ENCODE assay signal across 8 cellular contexts in the genomic region with DNA sequence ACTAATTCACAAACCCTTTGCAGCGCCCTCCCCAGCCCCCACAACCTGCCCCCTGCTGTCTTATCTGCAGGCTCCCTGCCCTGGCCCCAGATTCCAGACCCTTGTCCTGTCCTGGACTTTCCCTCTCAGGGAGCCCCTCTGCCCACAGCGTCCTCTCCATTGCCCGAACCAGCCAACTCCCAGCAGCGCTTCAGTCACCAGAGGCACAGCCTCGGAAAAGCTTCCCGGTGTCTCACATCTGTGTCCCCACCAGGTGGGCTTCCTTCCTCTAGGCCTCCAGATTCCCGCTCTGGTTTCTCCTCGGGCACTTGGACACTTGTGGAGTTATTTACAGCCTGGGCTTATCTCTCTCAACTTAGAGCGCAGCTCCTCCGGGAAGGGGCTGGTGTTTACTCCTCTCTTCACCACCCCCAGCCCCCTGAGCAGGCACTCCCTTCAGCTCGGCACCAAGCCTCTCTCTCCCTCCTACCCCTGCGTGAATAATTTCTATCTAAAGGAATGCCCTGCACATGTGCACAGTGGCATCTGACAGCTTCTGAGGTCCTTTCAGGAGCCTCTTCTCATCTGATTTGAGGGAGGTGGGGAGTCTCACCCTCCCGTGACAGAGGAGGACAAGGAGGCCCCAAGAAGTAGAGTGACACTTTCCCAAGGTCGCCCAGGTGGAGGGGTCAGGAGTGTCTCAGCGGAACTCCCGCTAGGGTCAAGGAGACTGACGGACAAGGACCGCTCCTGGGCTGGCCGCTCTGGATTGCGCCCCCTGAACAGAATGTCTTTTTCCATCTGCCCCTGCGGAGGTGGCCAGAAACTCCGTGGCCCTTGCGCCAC. TPM values are rescaled to one million over a fixed set of nuclear protein-coding genes. Genes with fewer than 3 reads are reported as not detected.
DNase-seq lines count a peak whose midpoint lies in the region; ATAC-seq and TF ChIP-seq lines count a peak whose summit lies in the region.

No MANE protein-coding gene starts in this region.

- no peak for ATAC-seq in GM21381 (IDR thresholded peaks at IDR 0.05; ENCODE audit: unreplicated experiment)

- H3K27me3 ChIP-seq in mesendoderm (ENCODE audit: insufficient read depth, low read length, poor library complexity) (peaks cover 38% of the 10 kb centered on the region), tibial nerve (peaks cover 0 to 52% of the 10 kb centered on the region in 2 donors)

- no peak overlapping the region for H4K8ac ChIP-seq in mesendoderm (ENCODE audit: low read depth, low read length)

- DNase-seq in activated naive CD4-positive, alpha-beta T cell treated with anti-CD3 and anti-CD28 coated beads, Interleukin-2, amount 10 ng/mL, durations not matched to agents 7 days and 5 days, result no peak
- no peak for DNase-seq in activated naive CD4-positive, alpha-beta T cell treated with anti-CD3 and anti-CD28 coated beads, Interleukin-2, amount 50 U/mL, for 16 hours
- DNase-seq in astrocyte of the cerebellum (ENCODE audit: low read depth), result no peak
- DNase-seq in mesendoderm, result peak; percentile 60
- DNase-seq in tibial nerve (ENCODE audit: low spot score in 2 of 2), result no peak
- DNase-seq in RKO (ENCODE audit: low spot score), result no peak
- DNase-seq in mesenteric fat pad (ENCODE audit: low spot score), result no peak

- H3K36me3 ChIP-seq in mesendoderm (ENCODE audit: control insufficient read depth, insufficient read depth, low read length) (no peaks in the 10 kb centered on the region), tibial nerve (no peaks in the 10 kb centered on the region)

- no peaks in the 10 kb centered on the region for H3K9me3 Mint-ChIP-seq in activated naive CD4-positive, alpha-beta T cell treated with anti-CD3 and anti-CD28 coated beads, Interleukin-2, amount 10 ng/mL, durations not matched to agents 7 days and 5 days

- H3K27ac Mint-ChIP-seq in activated naive CD4-positive, alpha-beta T cell treated with anti-CD3 and anti-CD28 coated beads, Interleukin-2, amount 10 ng/mL, durations not matched to agents 7 days and 5 days, result no peak overlapping the region

- no peak overlapping the region for H2BK15ac ChIP-seq in mesendoderm (replicated peaks; ENCODE audit: low read depth)

- no peak overlapping the region for H3K18ac ChIP-seq in mesendoderm (ENCODE audit: low read length)

- no peak overlapping the region for H2AK5ac ChIP-seq in mesendoderm (ENCODE audit: low read length)

- H3K4me1 ChIP-seq in mesendoderm (ENCODE audit: control insufficient read depth, low read depth, low read length), result peaks cover 4% of the 10 kb centered on the region
- peaks cover 0 to 46% (median 44%) of the 10 kb centered on the region in 4 donors for H3K4me1 ChIP-seq in tibial nerve

- H3K4me3 Mint-ChIP-seq in activated naive CD4-positive, alpha-beta T cell treated with anti-CD3 and anti-CD28 coated beads, Interleukin-2, amount 10 ng/mL, durations not matched to agents 7 days and 5 days, result peak overlapping the region; percentile 38

- H3K4me1 Mint-ChIP-seq in activated naive CD4-positive, alpha-beta T cell treated with anti-CD3 and anti-CD28 coated beads, Interleukin-2, amount 10 ng/mL, durations not matched to agents 7 days and 5 days, result peaks cover 21% of the 10 kb centered on the region

- no peaks in the 10 kb centered on the region for H3K36me3 Mint-ChIP-seq in activated naive CD4-positive, alpha-beta T cell treated with anti-CD3 and anti-CD28 coated beads, Interleukin-2, amount 10 ng/mL, durations not matched to agents 7 days and 5 days

- no peaks in the 10 kb centered on the region for H3K79me2 ChIP-seq in mesendoderm (ENCODE audit: control insufficient read depth, insufficient read depth, low read length)

- H3K56ac ChIP-seq in mesendoderm (ENCODE audit: low read length), result peak overlapping the region; percentile 64

- no peak overlapping the region for H3K27ac ChIP-seq in mesendoderm (ENCODE audit: low read depth, low read length)
- H3K27ac ChIP-seq in tibial nerve, result no peak overlapping the region

- in situ Hi-C loops in astrocyte of the cerebellum (cut with HindIII; ENCODE audit: low sequenced_read_pairs), result no loop called here

- no peak for TF ChIP-seq EP300 in tibial nerve (IDR thresholded peaks at IDR 0.05)

- TF ChIP-seq CTCF in astrocyte of the cerebellum (IDR thresholded peaks at IDR 0.05; ENCODE audit: low read depth, low read length, missing control alignments) (no peak), tibial nerve (IDR thresholded peaks at IDR 0.05) (no peak)

- H3K9ac ChIP-seq in mesendoderm (ENCODE audit: low read length), result no peak overlapping the region

- H3K4me2 ChIP-seq in mesendoderm (ENCODE audit: low read length), result peak overlapping the region; percentile 62

- H3K23ac ChIP-seq in mesendoderm (ENCODE audit: low read length), result no peak overlapping the region

- WGBS in mesendoderm (ENCODE audit: extremely low coverage, insufficient coverage, low lambda C conversion rate), result no CpG with 5 or more reads among the region's 23 CpGs
- 38 to 53% methylated on average over 14 to 23 of the region's 23 CpGs for WGBS in tibial nerve, 2 donors

- H3K4me3 ChIP-seq in astrocyte of the cerebellum (ENCODE audit: low read depth, low read length), result peak overlapping the region; percentile 42
- no peak overlapping the region for H3K4me3 ChIP-seq in mesendoderm (ENCODE audit: low read length)
- peak overlapping the region in 3 of 4 donors; percentile 44 to 62 (median 59) for H3K4me3 ChIP-seq in tibial nerve

- H2BK120ac ChIP-seq in mesendoderm (ENCODE audit: low read depth, low read length), result no peak overlapping the region

- CTCF ChIA-PET in activated naive CD4-positive, alpha-beta T cell treated with anti-CD3 and anti-CD28 coated beads, Interleukin-2, amount 10 ng/mL, durations not matched to agents 7 days and 5 days (lab: Charles Lee), result interaction anchor here (0.6 to 7.3 kb wide), 4 partner anchors 27 to 318 kb away, joined by 3 to 106 read pairs (median 4); no protein-coding TSS in a partner anchor

- no peak overlapping the region for H4K5ac ChIP-seq in mesendoderm (ENCODE audit: low read length)

- peaks cover 93% of the 10 kb centered on the region for H3K27me3 Mint-ChIP-seq in activated naive CD4-positive, alpha-beta T cell treated with anti-CD3 and anti-CD28 coated beads, Interleukin-2, amount 10 ng/mL, durations not matched to agents 7 days and 5 days

- H3K9me3 ChIP-seq in tibial nerve, result no peaks in the 10 kb centered on the region

- H3K4ac ChIP-seq in mesendoderm (ENCODE audit: low read depth, low read length), result no peak overlapping the region

- no peak overlapping the region for H2BK5ac ChIP-seq in mesendoderm (ENCODE audit: low read length)

- no peaks in the 10 kb centered on the region for H3K79me1 ChIP-seq in mesendoderm (ENCODE audit: low read length)

- no peak for TF ChIP-seq POLR2A in tibial nerve (IDR thresholded peaks at IDR 0.05)

RNA-seq across cellular contexts. Expression of gene WNT11, which starts 0.8 kb away (rescaled TPM):
- polyA plus RNA-seq in mesendoderm (2013, experiment 1 of 2), result 0.14 TPM
- polyA plus RNA-seq in mesendoderm (2013, experiment 2 of 2), result 0.20 TPM
- 10 to 100 TPM; 14.2 to 65.7 (median 27.5) TPM for total RNA-seq in tibial nerve
- 34.1 TPM for total RNA-seq in mesenteric fat pad
